Comparison of ENCODE assay signal across 8 cellular contexts in genomic region chr10:110568055-110568735, GRCh38. TPM values are rescaled to one million over a fixed set of nuclear protein-coding genes. Genes with fewer than 3 reads are reported as not detected.
DNase-seq lines count a peak whose midpoint lies in the region; ATAC-seq, FAIRE-seq and TF ChIP-seq lines count a peak whose summit lies in the region.

No MANE protein-coding gene starts in this region.

- H3K27me3 Mint-ChIP-seq in activated CD8-positive, alpha-beta T cell treated with anti-CD3 and anti-CD28 coated beads, Interleukin-2, amount 10 ng/mL, durations not matched to agents 7 days and 5 days (ENCODE audit: low read depth), result peaks cover 12% of the 10 kb centered on the region

- H3K36me3 ChIP-seq in H7 (replicated peaks; ENCODE audit: control insufficient read depth, insufficient read depth, low read length), result 0 out of 2 replicates have a peak, but pooled peaks cover 2% of the 10 kb centered on the region
- H3K36me3 ChIP-seq in endothelial cell of umbilical vein (ENCODE audit: control insufficient read depth in 2 of 2, extremely low read depth in 1 of 2, insufficient read depth in 2 of 2, low read length in 2 of 2), result no peaks in the 10 kb centered on the region
- H3K36me3 ChIP-seq in mucosa of stomach (ENCODE audit: control insufficient read depth, insufficient read depth, low read length), result no peaks in the 10 kb centered on the region

- peak overlapping the region; percentile 95 for H3K4me3 Mint-ChIP-seq in activated CD8-positive, alpha-beta T cell treated with anti-CD3 and anti-CD28 coated beads, Interleukin-2, amount 10 ng/mL, durations not matched to agents 7 days and 5 days

- H3K4me1 ChIP-seq in endothelial cell of umbilical vein (ENCODE audit: control insufficient read depth, extremely low read depth, insufficient read depth, low read length) (peaks cover 14% of the 10 kb centered on the region), mucosa of stomach (ENCODE audit: control insufficient read depth, insufficient read depth, low read length) (no peaks in the 10 kb centered on the region)

- no peak for TF ChIP-seq CTCF in endothelial cell of umbilical vein (IDR thresholded peaks at IDR 0.05; ENCODE audit: extremely low read depth in 1 of 2, insufficient read depth in 1 of 2, low read depth in 1 of 2, low read length in 2 of 2)
- no peak for TF ChIP-seq CTCF in GM10248 (IDR thresholded peaks at IDR 0.05; ENCODE audit: control extremely low read depth, extremely low read depth, low read depth, missing control alignments)

- H3K9me1 ChIP-seq in endothelial cell of umbilical vein (replicated peaks; ENCODE audit: control insufficient read depth, extremely low read depth, insufficient read depth, low read length), result no peaks in the 10 kb centered on the region

- ATAC-seq in activated CD8-positive, alpha-beta T cell treated with anti-CD3 and anti-CD28 coated beads, Interleukin-2, amount 10 ng/mL, durations not matched to agents 7 days and 5 days, result peak; percentile 56

- H3K4me3 ChIP-seq in H7 (ENCODE audit: insufficient read depth, low read depth, low read length) (peak overlapping the region; percentile 93), endothelial cell of umbilical vein (replicated peaks in 1 of 3; ENCODE audit: insufficient read depth in 1 of 3, low read depth in 1 of 3, low read length in 3 of 3) (peak overlapping the region; percentile 65 to 95 (median 90)), mucosa of stomach (ENCODE audit: low read length) (peak overlapping the region; percentile 86)

- intact Hi-C loops in endothelial cell of umbilical vein (cut with micrococcal nuclease), result loop anchor here (5.0 kb wide), 1 partner anchor 34 kb away; no protein-coding TSS in a partner anchor

- H2AFZ ChIP-seq in endothelial cell of umbilical vein (ENCODE audit: low read depth, low read length), result peak overlapping the region; percentile 83

- H3K36me3 Mint-ChIP-seq in activated CD8-positive, alpha-beta T cell treated with anti-CD3 and anti-CD28 coated beads, Interleukin-2, amount 10 ng/mL, durations not matched to agents 7 days and 5 days (ENCODE audit: low read depth), result peaks cover 38% of the 10 kb centered on the region

- TF ChIP-seq POLR2A in GM12892 (IDR thresholded peaks at IDR 0.05; ENCODE audit: low read depth, low read length) (peak; percentile 56; the same call in 1 of the 2 replicates), endothelial cell of umbilical vein (IDR thresholded peaks at IDR 0.05; ENCODE audit: low read depth, low read length) (no peak)

- H3K27ac Mint-ChIP-seq in activated CD8-positive, alpha-beta T cell treated with anti-CD3 and anti-CD28 coated beads, Interleukin-2, amount 10 ng/mL, durations not matched to agents 7 days and 5 days, result peak overlapping the region; percentile 99

- POLR2A ChIA-PET in activated CD8-positive, alpha-beta T cell treated with anti-CD3 and anti-CD28 coated beads, Interleukin-2, amount 10 ng/mL, durations not matched to agents 7 days and 5 days (lab: Charles Lee), result interaction anchor here (0.6 to 1.2 kb wide), 5 partner anchors 12 to 283 kb away, joined by 3 to 6 read pairs (median 5); partner anchors contain the start of gene SMNDC1
- POLR2A ChIA-PET in endothelial cell of umbilical vein (lab: Charles Lee) (no interaction called here), GM10248 (lab: Yijun Ruan, JAX) (interaction anchor here (0.6 kb wide), 1 partner anchor 263 kb away, joined by 10 read pairs; the partner anchor contains the start of gene SMNDC1)

- CTCF ChIA-PET in activated CD8-positive, alpha-beta T cell treated with anti-CD3 and anti-CD28 coated beads, Interleukin-2, amount 10 ng/mL, durations not matched to agents 7 days and 5 days (lab: Charles Lee), result interaction anchor here (0.6 to 5.4 kb wide), 2 partner anchors 40 to 263 kb away, joined by 3 to 41 read pairs; partner anchors contain the start of gene SMNDC1
- CTCF ChIA-PET in endothelial cell of umbilical vein (lab: Charles Lee) (no interaction called here), GM10248 (lab: Yijun Ruan, JAX) (no interaction called here)

- no peaks in the 10 kb centered on the region for H4K20me1 ChIP-seq in endothelial cell of umbilical vein (replicated peaks; ENCODE audit: control insufficient read depth, extremely low read depth, insufficient read depth, low read length)

- dilution Hi-C loops in endothelial cell of umbilical vein (cut with MboI; ENCODE audit: extremely low pct_ligation_motif_present, low sequenced_read_pairs), result loop anchor here (10.0 kb wide), 1 partner anchor 213 kb away; no protein-coding TSS in a partner anchor

- DNase-seq in GM12892 (ENCODE audit: insufficient read length) (peak; percentile 14), H7 (peak; percentile 77), M059J (ENCODE audit: low read depth) (peak; percentile 45), endothelial cell of umbilical vein (ENCODE audit: low read depth, low spot score) (peak; percentile 45), GM10248 (ENCODE audit: extremely low spot score) (no peak)
- peak; percentile 72 for DNase-seq in activated CD8-positive, alpha-beta T cell treated with anti-CD3 and anti-CD28 coated beads, Interleukin-2, amount 10 ng/mL, durations not matched to agents 7 days and 5 days
- DNase-seq in stimulated activated CD8-positive, alpha-beta memory T cell treated with anti-CD3 and anti-CD28 coated beads, Interleukin-7, amount 100 ng/mL, for 4 hours (ENCODE audit: low read depth in 2 of 2), result peak; percentile 27 to 53

- peak overlapping the region; percentile 93 for H3K9ac ChIP-seq in endothelial cell of umbilical vein (replicated peaks; ENCODE audit: extremely low read depth, insufficient read depth, low read length)
- peak overlapping the region; percentile 90 for H3K9ac ChIP-seq in mucosa of stomach (ENCODE audit: low read length)

- peaks cover 45% of the 10 kb centered on the region for H3K4me1 Mint-ChIP-seq in activated CD8-positive, alpha-beta T cell treated with anti-CD3 and anti-CD28 coated beads, Interleukin-2, amount 10 ng/mL, durations not matched to agents 7 days and 5 days (ENCODE audit: low read depth)

- FAIRE-seq in GM12892 (lab: Jason Lieb, UNC) (no peak), endothelial cell of umbilical vein (lab: Jason Lieb, UNC) (no peak)

- H3K79me2 ChIP-seq in endothelial cell of umbilical vein (ENCODE audit: control insufficient read depth, insufficient read depth, low read length), result peaks cover 53% of the 10 kb centered on the region

- no peaks in the 10 kb centered on the region for H3K9me3 Mint-ChIP-seq in activated CD8-positive, alpha-beta T cell treated with anti-CD3 and anti-CD28 coated beads, Interleukin-2, amount 10 ng/mL, durations not matched to agents 7 days and 5 days (ENCODE audit: insufficient read depth)

- peak overlapping the region; percentile 93 for H3K4me2 ChIP-seq in endothelial cell of umbilical vein (ENCODE audit: insufficient read depth, low read length)

- BruUV-seq in endothelial cell of umbilical vein (replicated peaks; lab: Mats Ljungman, UMichigan), result no TSS peak

- H3K27ac ChIP-seq in endothelial cell of umbilical vein (ENCODE audit: insufficient read depth, low read depth, low read length), result peak overlapping the region; percentile 96

- H3K27me3 ChIP-seq in H7 (ENCODE audit: control insufficient read depth, insufficient read depth, low read length) (no peaks in the 10 kb centered on the region), endothelial cell of umbilical vein (ENCODE audit: control insufficient read depth in 2 of 2, insufficient read depth in 2 of 2, low read length in 2 of 2) (no peaks in the 10 kb centered on the region), mucosa of stomach (ENCODE audit: control insufficient read depth, insufficient read depth, low read length) (peaks cover 9% of the 10 kb centered on the region)

- H3K9me3 ChIP-seq in endothelial cell of umbilical vein (replicated peaks; ENCODE audit: control insufficient read depth, insufficient read depth, low read length) (no peaks in the 10 kb centered on the region), mucosa of stomach (ENCODE audit: control insufficient read depth, low read length) (no peaks in the 10 kb centered on the region)

TF ChIP-seq in endothelial cell of umbilical vein, 7 proteins besides CTCF, POLR2A, EP300 and RAD21:
- TF ChIP-seq MAX (IDR thresholded peaks at IDR 0.05; ENCODE audit: insufficient read depth, insufficient read length) (no peak), EZH2 (IDR thresholded peaks at IDR 0.05; ENCODE audit: borderline replicate concordance, low read depth, low read length, severe bottlenecking) (no peak), POLR2AphosphoS5 (IDR thresholded peaks at IDR 0.05; ENCODE audit: insufficient read depth, low read depth, low read length) (no peak), FOS (IDR thresholded peaks at IDR 0.05; ENCODE audit: borderline replicate concordance, insufficient read depth, low read length) (no peak), JUN (IDR thresholded peaks at IDR 0.05; ENCODE audit: borderline replicate concordance, insufficient read depth, insufficient read length, low read depth) (no peak), GATA2 (IDR thresholded peaks at IDR 0.05; ENCODE audit: insufficient read depth, insufficient read length, low read depth, low read length) (no peak), MYC (IDR thresholded peaks at IDR 0.05; ENCODE audit: low read depth, low read length) (no peak)
TF ChIP-seq in endothelial cell of umbilical vein: peak in this region for 0.

RNA-seq across cellular contexts. Expression of gene SMC3, which starts 0.7 kb away (rescaled TPM):
- polyA plus RNA-seq in GM12892 (2012; ENCODE audit: missing spikeins), result 55.8 TPM
- 33.1 and 57.6 TPM in 2 replicates for total RNA-seq in H7 (2014; rRNA removed; shearing (Covaris generic))
- 30.1 and 39.3 TPM in 2 replicates for total RNA-seq in M059J (2014; rRNA removed; shearing (Covaris generic))
- total RNA-seq in activated CD8-positive, alpha-beta T cell treated with anti-CD3 and anti-CD28 coated beads, Interleukin-2, amount 10 ng/mL, durations not matched to agents 7 days and 5 days, result 10 to 100 TPM; 75.6 to 82.2 TPM
- total RNA-seq in endothelial cell of umbilical vein, result 44.2 and 45.0 TPM in 2 replicates
- polyA plus RNA-seq in endothelial cell of umbilical vein, result 3.1 and 5.5 TPM in 2 replicates
- polyA plus RNA-seq in endothelial cell of umbilical vein (2011; cell fraction: cytosol; rRNA removed), result 10.8 and 12.9 TPM in 2 replicates
- 10.5 and 16.9 TPM in 2 replicates for polyA plus RNA-seq in endothelial cell of umbilical vein (2011; cell fraction: nucleus; rRNA removed)
- 29.2 and 38.9 TPM in 2 replicates for polyA plus RNA-seq in endothelial cell of umbilical vein (2012)
- 8.4 and 8.5 TPM in 2 replicates for polyA minus RNA-seq in endothelial cell of umbilical vein
- polyA minus RNA-seq in endothelial cell of umbilical vein (2011; cell fraction: cytosol; rRNA and poly(A)+ RNA removed), result 19.0 TPM
- 5.5 and 8.2 TPM in 2 replicates for polyA minus RNA-seq in endothelial cell of umbilical vein (2011; cell fraction: nucleus; rRNA and poly(A)+ RNA removed)
